10 cellular contexts compared by ENCODE assay signal in the genomic region with DNA sequence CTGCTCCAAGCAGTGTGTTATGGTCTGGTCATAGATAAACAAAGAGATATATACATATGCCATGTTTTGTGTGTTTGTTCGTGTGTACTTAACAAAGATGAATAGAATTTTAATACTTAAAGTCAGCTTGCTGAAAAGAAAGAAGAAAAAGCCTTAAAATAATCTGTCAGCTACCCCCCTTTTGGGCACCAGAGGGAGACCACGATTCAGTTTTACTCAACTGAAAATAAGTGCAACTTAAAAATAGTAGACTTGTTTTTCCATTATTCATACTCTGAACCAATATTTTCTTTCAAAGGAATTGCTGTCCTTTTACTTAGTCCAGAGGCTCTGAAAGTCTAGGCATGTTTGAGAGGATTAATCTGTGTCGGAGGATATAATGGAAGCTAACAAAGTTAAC.
DNase-seq lines count a peak whose midpoint lies in the region; ATAC-seq, FAIRE-seq and TF ChIP-seq lines count a peak whose summit lies in the region.
"Had no signal": no experiment of that assay in that cellular context is flagged by ENCODE, and none has a peak within 500 bp of the region (broad histone marks: within the 10 kb centered on the region; RNA-seq: fewer than 3 reads in every experiment).

No MANE protein-coding gene starts in this region.

- 19% methylated on average over 3 of the region's 3 CpGs for WGBS in right lobe of liver (ENCODE audit: insufficient coverage, low coverage, low lambda C conversion rate, missing lambda C conversion rate)

- no peaks in the 10 kb centered on the region for H3K4me1 Mint-ChIP-seq in T-cell
- H3K4me1 Mint-ChIP-seq: activated naive CD8-positive, alpha-beta T cell treated with anti-CD3 and anti-CD28 coated beads, Interleukin-2, amount 10 ng/mL, durations not matched to agents 7 days and 5 days had no signal

- CTCF ChIA-PET in T-cell (lab: Charles Lee), result no interaction called here

- intact Hi-C loops in right lobe of liver (cut with DNase I), result no loop called here

- TF ChIP-seq POLR2A in GM12891 (IDR thresholded peaks at IDR 0.05; ENCODE audit: low read depth, low read length) (no peak), right lobe of liver (IDR thresholded peaks at IDR 0.05) (no peak)

- H3K9me3 ChIP-seq in right lobe of liver, result no peaks in the 10 kb centered on the region

- POLR2A ChIA-PET in T-cell (lab: Charles Lee), result no interaction called here

- H3K36me3 Mint-ChIP-seq in T-cell, result no peaks in the 10 kb centered on the region
- H3K36me3 Mint-ChIP-seq: activated naive CD8-positive, alpha-beta T cell treated with anti-CD3 and anti-CD28 coated beads, Interleukin-2, amount 10 ng/mL, durations not matched to agents 7 days and 5 days had no signal

- no peak overlapping the region for H3K4me3 Mint-ChIP-seq in T-cell
- H3K4me3 Mint-ChIP-seq: activated naive CD8-positive, alpha-beta T cell treated with anti-CD3 and anti-CD28 coated beads, Interleukin-2, amount 10 ng/mL, durations not matched to agents 7 days and 5 days had no signal

- peaks cover 0 to under 1% of the 10 kb centered on the region in 2 donors for H3K27me3 ChIP-seq in right lobe of liver
- H3K27me3 ChIP-seq: stomach had no signal

- DNase-seq in GM12891 (ENCODE audit: insufficient read length, low spot score) (no peak), right lobe of liver (no peak), T-cell (no peak), glomerular visceral epithelial cell (ENCODE audit: extremely low spot score) (no peak)
- DNase-seq: activated naive CD8-positive, alpha-beta T cell treated with anti-CD3 and anti-CD28 coated beads, Interleukin-2, amount 10 ng/mL, durations not matched to agents 7 days and 5 days; stomach had no signal

- no peak overlapping the region for H3K27ac ChIP-seq in right lobe of liver
- H3K27ac ChIP-seq: stomach had no signal

- peak; percentile 54 for ATAC-seq in HG03108 (IDR thresholded peaks at IDR 0.05; ENCODE audit: unreplicated experiment)
- no peak for ATAC-seq in right lobe of liver
- no peak for ATAC-seq in T-cell (replicated peaks in 1 of 4)
- no peak for ATAC-seq in HG02981 (IDR thresholded peaks at IDR 0.05; ENCODE audit: unreplicated experiment)
- ATAC-seq in HG03565 (IDR thresholded peaks at IDR 0.05; ENCODE audit: unreplicated experiment), result no peak

- H3K36me3 ChIP-seq in right lobe of liver, result no peaks in the 10 kb centered on the region
- H3K36me3 ChIP-seq: stomach had no signal

- peak; percentile 77 for FAIRE-seq in GM12891 (lab: Jason Lieb, UNC)
- FAIRE-seq in TTC549 (lab: Jason Lieb, UNC), result peak; percentile 20

- H3K27ac Mint-ChIP-seq in T-cell, result no peak overlapping the region
- H3K27ac Mint-ChIP-seq: activated naive CD8-positive, alpha-beta T cell treated with anti-CD3 and anti-CD28 coated beads, Interleukin-2, amount 10 ng/mL, durations not matched to agents 7 days and 5 days had no signal

- peaks cover 0 to 25% of the 10 kb centered on the region in 2 donors for H3K27me3 Mint-ChIP-seq in T-cell
- H3K27me3 Mint-ChIP-seq: activated naive CD8-positive, alpha-beta T cell treated with anti-CD3 and anti-CD28 coated beads, Interleukin-2, amount 10 ng/mL, durations not matched to agents 7 days and 5 days had no signal

- TF ChIP-seq CTCF in right lobe of liver (IDR thresholded peaks at IDR 0.05), result peak; percentile 17 to 38 (median 32)

- H3K9me3 Mint-ChIP-seq in T-cell, result peaks cover 0 to 7% (median 0%) of the 10 kb centered on the region in 3 donors

- H3K4me1 ChIP-seq in right lobe of liver, result no peaks in the 10 kb centered on the region
- H3K4me1 ChIP-seq: stomach had no signal

- no peak overlapping the region for H3K4me3 ChIP-seq in right lobe of liver
- H3K4me3 ChIP-seq: stomach had no signal

TF ChIP-seq in GM12891, 5 proteins besides CTCF, POLR2A, EP300 and RAD21:
- TF ChIP-seq POU2F2 (IDR thresholded peaks at IDR 0.05; ENCODE audit: low read depth, low read length) (no peak), POLR2AphosphoS5 (IDR thresholded peaks at IDR 0.05; ENCODE audit: low read depth, low read length) (no peak), SPI1 (IDR thresholded peaks at IDR 0.05; ENCODE audit: low read depth, low read length) (no peak), TAF1 (IDR thresholded peaks at IDR 0.05; ENCODE audit: low read depth, low read length) (no peak), PAX5 (IDR thresholded peaks at IDR 0.05; ENCODE audit: insufficient read depth, low read length, severe bottlenecking) (no peak)
